In the genomic region with DNA sequence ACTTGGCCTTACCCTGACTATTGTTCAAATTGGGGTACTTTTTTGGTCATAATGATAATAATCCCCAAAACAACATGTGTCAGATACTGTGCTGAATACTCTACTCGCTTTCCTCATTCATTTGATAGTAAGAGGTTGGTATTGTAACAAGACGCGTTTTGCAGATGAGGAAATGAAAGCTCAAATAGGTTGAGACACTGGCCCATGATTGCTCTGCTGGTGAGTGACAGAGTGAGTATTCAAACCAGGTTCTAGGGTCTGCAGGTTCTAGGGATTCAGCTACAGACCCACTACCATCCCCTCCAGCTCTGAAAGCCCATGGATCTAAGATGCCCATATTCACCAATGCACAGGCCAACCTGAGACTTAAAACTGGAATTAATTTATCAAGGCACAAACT, we compare ENCODE assay signal across 11 cellular contexts. TPM values are rescaled to one million over a fixed set of nuclear protein-coding genes. Genes with fewer than 3 reads are reported as not detected.
DNase-seq lines count a peak whose midpoint lies in the region; ATAC-seq, FAIRE-seq and TF ChIP-seq lines count a peak whose summit lies in the region.
"Had no signal": no experiment of that assay in that cellular context is flagged by ENCODE, and none has a peak within 500 bp of the region (broad histone marks: within the 10 kb centered on the region; RNA-seq: fewer than 3 reads in every experiment).

No MANE protein-coding gene starts in this region.

- WGBS in endodermal cell (ENCODE audit: insufficient coverage in 1 of 2, insufficient read length in 1 of 2), 2 experiments, result 89 to 92% methylated on average over 2 to 3 of the region's 3 CpGs

- H3K27me3 Mint-ChIP-seq in activated naive CD4-positive, alpha-beta T cell treated with anti-CD3 and anti-CD28 coated beads, Interleukin-2, amount 10 ng/mL, durations not matched to agents 7 days and 5 days, result no peaks in the 10 kb centered on the region
- no peaks in the 10 kb centered on the region for H3K27me3 Mint-ChIP-seq in activated CD4-positive, alpha-beta memory T cell treated with anti-CD3 and anti-CD28 coated beads for 36 hours
- peaks cover 29% of the 10 kb centered on the region for H3K27me3 Mint-ChIP-seq in endodermal cell (ENCODE audit: insufficient read depth)

- no peak overlapping the region for H3K9ac ChIP-seq in endodermal cell (ENCODE audit: extremely low read depth, low read length, poor library complexity, severe bottlenecking)
- H3K9ac ChIP-seq: BLaER1 treated with 17β-estradiol and CSF1 and Interleukin-3, amounts not matched to agents 10 nM and 100 nM had no signal

- FAIRE-seq in H54 (lab: Jason Lieb, UNC), result no peak
- FAIRE-seq: endothelial cell of umbilical vein had no signal

- intact Hi-C loops in activated CD4-positive, alpha-beta memory T cell treated with anti-CD3 and anti-CD28 coated beads for 36 hours (cut with micrococcal nuclease), result loop anchor here (2.0 to 10.0 kb wide), 2 partner anchors 42 to 84 kb away; partner anchors contain the start of gene ENPP5

- H3K4me3 ChIP-seq in endodermal cell (ENCODE audit: low read length), result no peak overlapping the region
- H3K4me3 ChIP-seq: BLaER1 treated with 17β-estradiol and CSF1 and Interleukin-3, amounts not matched to agents 10 nM and 100 nM had no signal

- peaks cover 37% of the 10 kb centered on the region for H3K27me3 ChIP-seq in endodermal cell (ENCODE audit: control insufficient read depth, insufficient read depth, low read length, poor library complexity, severe bottlenecking)
- H3K27me3 ChIP-seq: BLaER1 treated with 17β-estradiol and CSF1 and Interleukin-3, amounts not matched to agents 10 nM and 100 nM; transverse colon had no signal

- no peak for TF ChIP-seq CTCF in endodermal cell (conservative IDR thresholded peaks at IDR 0.05)

- DNase-seq in activated naive CD4-positive, alpha-beta T cell treated with anti-CD3 and anti-CD28 coated beads, Interleukin-2, amount 10 ng/mL, durations not matched to agents 7 days and 5 days, result no peak
- DNase-seq in activated naive CD4-positive, alpha-beta T cell treated with anti-CD3 and anti-CD28 coated beads, Interleukin-2, amount 50 U/mL, for 16 hours, result no peak
- DNase-seq in activated CD4-positive, alpha-beta memory T cell treated with anti-CD3 and anti-CD28 coated beads for 36 hours, result no peak
- DNase-seq in stimulated activated effector memory CD8-positive, alpha-beta T cell treated with anti-CD3 and anti-CD28 coated beads, Interleukin-12 subunit alpha, Interleukin-12 subunit beta, amount 100 ng/mL, for 72 hours (ENCODE audit: low spot score in 2 of 2), result no peak
- DNase-seq in endodermal cell (no peak), H54 (ENCODE audit: insufficient read length, low spot score) (no peak), A172 (ENCODE audit: low spot score) (no peak)
- DNase-seq: transverse colon had no signal

- H3K36me3 ChIP-seq in endodermal cell (ENCODE audit: control insufficient read depth, insufficient read depth, low read length), result no peaks in the 10 kb centered on the region
- H3K36me3 ChIP-seq: BLaER1 treated with 17β-estradiol and CSF1 and Interleukin-3, amounts not matched to agents 10 nM and 100 nM; transverse colon had no signal

- peak overlapping the region; percentile 59 for H3K4me3 Mint-ChIP-seq in activated naive CD4-positive, alpha-beta T cell treated with anti-CD3 and anti-CD28 coated beads, Interleukin-2, amount 10 ng/mL, durations not matched to agents 7 days and 5 days
- peak overlapping the region; percentile 86 for H3K4me3 Mint-ChIP-seq in activated CD4-positive, alpha-beta memory T cell treated with anti-CD3 and anti-CD28 coated beads for 36 hours
- H3K4me3 Mint-ChIP-seq in stimulated activated effector memory CD8-positive, alpha-beta T cell treated with anti-CD3 and anti-CD28 coated beads, Interleukin-12 subunit alpha, Interleukin-12 subunit beta, amount 100 ng/mL, for 72 hours, result peak overlapping the region; percentile 99
- no peak overlapping the region for H3K4me3 Mint-ChIP-seq in endodermal cell

- H3K36me3 Mint-ChIP-seq in activated naive CD4-positive, alpha-beta T cell treated with anti-CD3 and anti-CD28 coated beads, Interleukin-2, amount 10 ng/mL, durations not matched to agents 7 days and 5 days, result peaks cover 9% of the 10 kb centered on the region
- H3K36me3 Mint-ChIP-seq in activated CD4-positive, alpha-beta memory T cell treated with anti-CD3 and anti-CD28 coated beads for 36 hours, result no peaks in the 10 kb centered on the region
- peaks cover 6% of the 10 kb centered on the region for H3K36me3 Mint-ChIP-seq in stimulated activated effector memory CD8-positive, alpha-beta T cell treated with anti-CD3 and anti-CD28 coated beads, Interleukin-12 subunit alpha, Interleukin-12 subunit beta, amount 100 ng/mL, for 72 hours
- no peaks in the 10 kb centered on the region for H3K36me3 Mint-ChIP-seq in endodermal cell (ENCODE audit: low read depth)

- no peaks in the 10 kb centered on the region for H3K9me3 ChIP-seq in endodermal cell (ENCODE audit: control insufficient read depth, low read length)
- H3K9me3 ChIP-seq: transverse colon had no signal

- peaks cover 33% of the 10 kb centered on the region for H3K4me1 Mint-ChIP-seq in activated naive CD4-positive, alpha-beta T cell treated with anti-CD3 and anti-CD28 coated beads, Interleukin-2, amount 10 ng/mL, durations not matched to agents 7 days and 5 days
- H3K4me1 Mint-ChIP-seq in activated CD4-positive, alpha-beta memory T cell treated with anti-CD3 and anti-CD28 coated beads for 36 hours (ENCODE audit: low read depth), result peaks cover 24% of the 10 kb centered on the region
- peaks cover 36% of the 10 kb centered on the region for H3K4me1 Mint-ChIP-seq in stimulated activated effector memory CD8-positive, alpha-beta T cell treated with anti-CD3 and anti-CD28 coated beads, Interleukin-12 subunit alpha, Interleukin-12 subunit beta, amount 100 ng/mL, for 72 hours
- peaks cover 3% of the 10 kb centered on the region for H3K4me1 Mint-ChIP-seq in endodermal cell

- H3K27ac Mint-ChIP-seq in activated naive CD4-positive, alpha-beta T cell treated with anti-CD3 and anti-CD28 coated beads, Interleukin-2, amount 10 ng/mL, durations not matched to agents 7 days and 5 days, result no peak overlapping the region
- no peak overlapping the region for H3K27ac Mint-ChIP-seq in activated CD4-positive, alpha-beta memory T cell treated with anti-CD3 and anti-CD28 coated beads for 36 hours
- no peak overlapping the region for H3K27ac Mint-ChIP-seq in stimulated activated effector memory CD8-positive, alpha-beta T cell treated with anti-CD3 and anti-CD28 coated beads, Interleukin-12 subunit alpha, Interleukin-12 subunit beta, amount 100 ng/mL, for 72 hours
- H3K27ac Mint-ChIP-seq in endodermal cell, result no peak overlapping the region

- POLR2A ChIA-PET in activated CD4-positive, alpha-beta memory T cell treated with anti-CD3 and anti-CD28 coated beads for 36 hours (lab: Charles Lee), result no interaction called here

- no peak overlapping the region for H3K27ac ChIP-seq in endodermal cell (ENCODE audit: low read depth, low read length)
- H3K27ac ChIP-seq: BLaER1 treated with 17β-estradiol and CSF1 and Interleukin-3, amounts not matched to agents 10 nM and 100 nM had no signal

- CTCF ChIA-PET in activated naive CD4-positive, alpha-beta T cell treated with anti-CD3 and anti-CD28 coated beads, Interleukin-2, amount 10 ng/mL, durations not matched to agents 7 days and 5 days (lab: Charles Lee), result interaction anchor here (1.6 kb wide), 1 partner anchor 38 kb away, joined by 7 read pairs; no protein-coding TSS in a partner anchor
- CTCF ChIA-PET in activated CD4-positive, alpha-beta memory T cell treated with anti-CD3 and anti-CD28 coated beads for 36 hours (lab: Charles Lee), result interaction anchor here (1.3 to 3.1 kb wide), 3 partner anchors 38 to 282 kb away, joined by 4 to 17 read pairs (median 8); no protein-coding TSS in a partner anchor

- no peak for TF ChIP-seq POLR2A in H54 (IDR thresholded peaks at IDR 0.05; ENCODE audit: low read depth, low read length)

- peaks cover 2% of the 10 kb centered on the region for H3K9me3 Mint-ChIP-seq in activated naive CD4-positive, alpha-beta T cell treated with anti-CD3 and anti-CD28 coated beads, Interleukin-2, amount 10 ng/mL, durations not matched to agents 7 days and 5 days
- no peaks in the 10 kb centered on the region for H3K9me3 Mint-ChIP-seq in activated CD4-positive, alpha-beta memory T cell treated with anti-CD3 and anti-CD28 coated beads for 36 hours
- no peaks in the 10 kb centered on the region for H3K9me3 Mint-ChIP-seq in stimulated activated effector memory CD8-positive, alpha-beta T cell treated with anti-CD3 and anti-CD28 coated beads, Interleukin-12 subunit alpha, Interleukin-12 subunit beta, amount 100 ng/mL, for 72 hours
- no peaks in the 10 kb centered on the region for H3K9me3 Mint-ChIP-seq in endodermal cell

- H3K4me1 ChIP-seq in endodermal cell (ENCODE audit: control insufficient read depth, insufficient read depth, low read length), result no peaks in the 10 kb centered on the region
- H3K4me1 ChIP-seq: BLaER1 treated with 17β-estradiol and CSF1 and Interleukin-3, amounts not matched to agents 10 nM and 100 nM had no signal

- ATAC-seq in HG02798 (IDR thresholded peaks at IDR 0.05; ENCODE audit: poor library complexity, unreplicated experiment), result peak; percentile 24
- no peak for ATAC-seq in stimulated activated effector memory CD8-positive, alpha-beta T cell treated with anti-CD3 and anti-CD28 coated beads, Interleukin-12 subunit alpha, Interleukin-12 subunit beta, amount 100 ng/mL, for 72 hours

RNA-seq across cellular contexts. Expression of gene ENPP4, which starts 1.3 kb away (rescaled TPM):
- total RNA-seq in activated CD4-positive, alpha-beta memory T cell treated with anti-CD3 and anti-CD28 coated beads for 36 hours, result 1 to 10 TPM; 8.5 to 8.8 TPM
- total RNA-seq in endodermal cell, result 1 to 10 TPM; 3.5 to 7.2 TPM
- polyA plus RNA-seq in endodermal cell (2013, experiment 1 of 2), result 6.3 TPM
- polyA plus RNA-seq in endodermal cell (2013, experiment 2 of 2), result 6.3 TPM
- not detected in 2 replicates for total RNA-seq in A172 (2014; rRNA removed; shearing (Covaris generic))

RNA-seq across cellular contexts. Expression of gene ENPP5, which starts 42.3 kb away (rescaled TPM):
- total RNA-seq in activated CD4-positive, alpha-beta memory T cell treated with anti-CD3 and anti-CD28 coated beads for 36 hours, result under 1 TPM; 0.10 to 0.12 TPM
- 10 to 100 TPM in 1 of 2 donors, 1 to 10 TPM in 1; 9.0 to 12.9 TPM for total RNA-seq in endodermal cell
- polyA plus RNA-seq in endodermal cell (2013, experiment 1 of 2), result 3.3 TPM
- polyA plus RNA-seq in endodermal cell (2013, experiment 2 of 2), result 3.2 TPM
- total RNA-seq in A172 (2014; rRNA removed; shearing (Covaris generic)), result not detected in 2 replicates
- total RNA-seq: endothelial cell of umbilical vein had no signal
- polyA plus RNA-seq: endothelial cell of umbilical vein had no signal
